ENCODE assay signal across 26 cellular contexts in genomic region chr15:96183927-96184266, GRCh38.
"Had no signal": no experiment of that assay in that cellular context is flagged by ENCODE, and none has a peak within 500 bp of the region (broad histone marks: within the 10 kb centered on the region; RNA-seq: fewer than 3 reads in every experiment).

No MANE protein-coding gene starts in this region.

- DNase-seq: activated B cell treated with CpG ODN at 0.5 μM for 24 hours; activated CD4-positive, alpha-beta memory T cell treated with anti-CD3 and anti-CD28 coated beads for 36 hours; activated CD4-positive, alpha-beta T cell treated with anti-CD3 and anti-CD28 coated beads for 4 hours; activated CD8-positive, alpha-beta memory T cell treated with anti-CD3 and anti-CD28 coated beads, Interleukin-2, amount 10 ng/mL, durations not matched to agents 7 days and 5 days; activated naive CD4-positive, alpha-beta T cell; activated naive CD8-positive, alpha-beta T cell treated with anti-CD3 and anti-CD28 coated beads for 36 hours; amygdala; central memory CD4-positive, alpha-beta T cell; dorsolateral prefrontal cortex; endodermal cell; foreskin fibroblast; hippocampal formation; islet precursor cell; left ventricle myocardium inferior; ovary; stimulated activated CD4-positive, alpha-beta T cell treated with anti-CD3 and anti-CD28 coated beads, Interleukin-12 subunit alpha, Interleukin-12 subunit beta, amount 100 ng/mL, for 4 hours; stimulated activated CD4-positive, alpha-beta T cell treated with anti-CD3 and anti-CD28 coated beads, Interleukin-1b, Interleukin-23, amount 100 ng/mL, for 48 hours; stimulated activated CD8-positive, alpha-beta memory T cell treated with anti-CD3 and anti-CD28 coated beads, Interleukin-4, amount 100 ng/mL, for 48 hours; stimulated activated naive CD4-positive, alpha-beta T cell; substantia nigra had no signal

- H3K27ac Mint-ChIP-seq: activated B cell treated with CpG ODN at 0.5 μM for 24 hours; activated CD4-positive, alpha-beta memory T cell treated with anti-CD3 and anti-CD28 coated beads for 36 hours; activated CD8-positive, alpha-beta memory T cell treated with anti-CD3 and anti-CD28 coated beads, Interleukin-2, amount 10 ng/mL, durations not matched to agents 7 days and 5 days; activated naive CD8-positive, alpha-beta T cell treated with anti-CD3 and anti-CD28 coated beads for 36 hours; brain; endodermal cell had no signal

- H3K9me3 ChIP-seq: left ventricle myocardium inferior, ovary, tibial nerve, vagina had no signal

- H3K36me3 ChIP-seq: left ventricle myocardium inferior, ovary, tibial nerve, vagina had no signal

- H3K27me3 Mint-ChIP-seq: activated B cell treated with CpG ODN at 0.5 μM for 24 hours; activated CD8-positive, alpha-beta memory T cell treated with anti-CD3 and anti-CD28 coated beads, Interleukin-2, amount 10 ng/mL, durations not matched to agents 7 days and 5 days; brain had no signal

- H3K4me3 Mint-ChIP-seq: activated B cell treated with CpG ODN at 0.5 μM for 24 hours; activated CD4-positive, alpha-beta memory T cell treated with anti-CD3 and anti-CD28 coated beads for 36 hours; activated CD8-positive, alpha-beta memory T cell treated with anti-CD3 and anti-CD28 coated beads, Interleukin-2, amount 10 ng/mL, durations not matched to agents 7 days and 5 days; activated naive CD8-positive, alpha-beta T cell treated with anti-CD3 and anti-CD28 coated beads for 36 hours; brain; endodermal cell had no signal

- H3K27ac ChIP-seq: dorsolateral prefrontal cortex, epithelial cell of prostate, left ventricle myocardium inferior, ovary, vagina had no signal

- H3K36me3 Mint-ChIP-seq: activated CD4-positive, alpha-beta memory T cell treated with anti-CD3 and anti-CD28 coated beads for 36 hours; activated CD8-positive, alpha-beta memory T cell treated with anti-CD3 and anti-CD28 coated beads, Interleukin-2, amount 10 ng/mL, durations not matched to agents 7 days and 5 days; activated naive CD8-positive, alpha-beta T cell treated with anti-CD3 and anti-CD28 coated beads for 36 hours had no signal

- H3K9me3 Mint-ChIP-seq: activated CD4-positive, alpha-beta memory T cell treated with anti-CD3 and anti-CD28 coated beads for 36 hours; activated naive CD8-positive, alpha-beta T cell treated with anti-CD3 and anti-CD28 coated beads for 36 hours; brain; endodermal cell had no signal

- H3K4me1 Mint-ChIP-seq: activated B cell treated with CpG ODN at 0.5 μM for 24 hours; activated CD8-positive, alpha-beta memory T cell treated with anti-CD3 and anti-CD28 coated beads, Interleukin-2, amount 10 ng/mL, durations not matched to agents 7 days and 5 days; activated naive CD8-positive, alpha-beta T cell treated with anti-CD3 and anti-CD28 coated beads for 36 hours had no signal

- FAIRE-seq: colon, TTC549 had no signal

- H3K4me3 ChIP-seq: dorsolateral prefrontal cortex, left ventricle myocardium inferior, ovary, tibial nerve, vagina had no signal

- ATAC-seq: activated CD8-positive, alpha-beta memory T cell treated with anti-CD3 and anti-CD28 coated beads, Interleukin-2, amount 10 ng/mL, durations not matched to agents 7 days and 5 days had no signal

- H3K27me3 ChIP-seq: ovary, tibial nerve, vagina had no signal
